Comparison of ENCODE assay signal across 15 cellular contexts in the genomic region with DNA sequence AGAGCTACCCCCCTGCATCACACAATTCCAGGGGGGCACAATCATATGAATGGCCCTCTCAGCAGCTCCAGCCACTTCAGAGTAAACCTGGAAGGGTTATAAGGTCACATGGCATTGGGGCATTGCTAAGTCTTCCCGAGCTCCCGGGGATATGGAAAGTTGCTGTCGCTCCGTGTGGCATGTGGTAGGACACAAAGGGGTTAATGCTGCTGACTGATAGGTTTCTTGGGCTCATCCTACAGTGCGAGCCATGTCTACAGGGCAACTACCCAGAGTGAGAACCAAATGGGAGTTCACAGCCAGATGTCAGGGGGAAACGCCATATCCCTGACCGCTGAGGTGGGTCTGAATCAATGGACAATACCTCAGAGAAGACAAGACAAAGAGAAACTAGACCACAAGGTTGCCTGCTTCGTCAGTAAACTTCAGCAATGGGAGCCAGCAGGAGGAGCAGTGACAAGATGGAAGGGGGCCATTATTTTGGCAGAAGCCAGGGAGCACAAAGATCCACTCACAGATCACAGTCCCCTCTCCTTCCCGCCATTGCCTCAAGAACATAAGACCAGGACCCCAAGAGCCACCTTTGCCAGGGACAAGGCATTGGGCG. TPM values are rescaled to one million over a fixed set of nuclear protein-coding genes. Genes with fewer than 3 reads are reported as not detected.
A peak's percentile ranks its signal among the peaks of the same experiment; 100 is the strongest.
DNase-seq lines count a peak whose midpoint lies in the region; ATAC-seq, FAIRE-seq and TF ChIP-seq lines count a peak whose summit lies in the region.
"Had no signal": no experiment of that assay in that cellular context is flagged by ENCODE, and none has a peak within 500 bp of the region (broad histone marks: within the 10 kb centered on the region; RNA-seq: fewer than 3 reads in every experiment).

No MANE protein-coding gene starts in this region.

- peak; percentile 21; the same call in 1 of the 2 replicates for TF ChIP-seq RAD21 in GM12878 (IDR thresholded peaks at IDR 0.05; ENCODE audit: insufficient read depth, low read depth, low read length)

- no peaks in the 10 kb centered on the region; a peak in 1 of 4 replicates for H3K27me3 ChIP-seq in GM12878 (replicated peaks in 1 of 2; ENCODE audit: control insufficient read depth in 2 of 2, insufficient read depth in 2 of 2, low read length in 1 of 2)
- H3K27me3 ChIP-seq in mesendoderm (ENCODE audit: insufficient read depth, low read length, poor library complexity): no peaks in the 10 kb centered on the region

- BruUV-seq in GM12878 (replicated peaks; lab: Mats Ljungman, UMichigan): no TSS peak

- peak overlapping the region; percentile 20 for H3K23ac ChIP-seq in mesendoderm (ENCODE audit: low read length)

- TF ChIP-seq POLR2A in GM12878 (IDR thresholded peaks at IDR 0.05; ENCODE audit: low read depth, low read length): no peak

- in situ Hi-C loops in GM12878 (cut with MboI): loop anchor here (10.0 kb wide), 1 partner anchor 847 kb away; the partner anchor contains the start of gene ADAMTS6

- H3K79me2 ChIP-seq in GM12878 (ENCODE audit: control insufficient read depth, insufficient read depth, low read length): no peaks in the 10 kb centered on the region
- H3K79me2 ChIP-seq in mesendoderm (ENCODE audit: control insufficient read depth, insufficient read depth, low read length): no peaks in the 10 kb centered on the region

- TF ChIP-seq EP300 in GM12878 (IDR thresholded peaks at IDR 0.05; ENCODE audit: borderline replicate concordance in 1 of 2, control insufficient read depth in 1 of 2, low read depth in 2 of 2, low read length in 2 of 2): no peak

- H4K5ac ChIP-seq in mesendoderm (ENCODE audit: low read length): no peak overlapping the region

- DNase-seq in DMS53 (lab: John Stamatoyannopoulos, UW) (peak; percentile 8), DMS53 treated with DMSO at 0.1 percent for 48 hours (lab: John Stamatoyannopoulos, UW; ENCODE audit: unreplicated experiment) (no peak), HTR-8/SVneo (ENCODE audit: insufficient read length, low spot score) (peak; percentile 7), GM12878 (ENCODE audit: low read depth, low spot score) (no peak), mesendoderm (peak; percentile 67), left lobe of liver (ENCODE audit: low spot score) (no peak), amygdala (lab: John Stamatoyannopoulos, UW) (no peak)
- DNase-seq in activated CD8-positive, alpha-beta memory T cell treated with anti-CD3 and anti-CD28 coated beads, Interleukin-2, amount 50 U/mL, for 48 hours: no peak
- DNase-seq: NCI-H2171, T-cell had no signal

- H3K9me3 ChIP-seq in GM12878 (replicated peaks; ENCODE audit: control insufficient read depth, insufficient read depth, low read length): no peaks in the 10 kb centered on the region

- H3K4me3 ChIP-seq in GM12878: no peak overlapping the region
- no peak overlapping the region for H3K4me3 ChIP-seq in mesendoderm (ENCODE audit: low read length)

- H3K56ac ChIP-seq in mesendoderm (ENCODE audit: low read length): peak overlapping the region; percentile 28

- CTCF ChIA-PET in GM12878 (lab: Yijun Ruan, JAX): interaction anchor here (1.3 to 9.6 kb wide), 3 partner anchors 21 to 845 kb away, joined by 4 to 161 read pairs (median 10); no protein-coding TSS in a partner anchor

- no peak overlapping the region for H4K8ac ChIP-seq in mesendoderm (ENCODE audit: low read depth, low read length)

- peak overlapping the region; percentile 69 for H2BK120ac ChIP-seq in mesendoderm (ENCODE audit: low read depth, low read length)

- H4K20me1 ChIP-seq in GM12878 (ENCODE audit: control insufficient read depth, insufficient read depth): no peaks in the 10 kb centered on the region

- H2BK5ac ChIP-seq in mesendoderm (ENCODE audit: low read length): peak overlapping the region; percentile 38

- POLR2A ChIA-PET in GM12878 (lab: Charles Lee): interaction anchor here (0.6 kb wide), 1 partner anchor 804 kb away, joined by 4 read pairs; no protein-coding TSS in a partner anchor

- H2AFZ ChIP-seq in GM12878 (ENCODE audit: control insufficient read depth, low read depth, low read length): no peak overlapping the region

- H2BK15ac ChIP-seq in mesendoderm (replicated peaks; ENCODE audit: low read depth): peak overlapping the region; percentile 41

- 64% methylated on average over 10 of the region's 10 CpGs for WGBS in GM12878 (ENCODE audit: insufficient coverage, insufficient replicate concordance, low lambda C conversion rate, missing lambda C conversion rate)
- WGBS in mesendoderm (ENCODE audit: extremely low coverage, insufficient coverage, low lambda C conversion rate): no CpG with 5 or more reads among the region's 10 CpGs

- H3K4me2 ChIP-seq in GM12878 (ENCODE audit: control insufficient read depth, insufficient read depth) (0 out of 2 replicates have a peak overlapping the region, but pooled peaks have one; percentile 3), mesendoderm (ENCODE audit: low read length) (no peak overlapping the region)

- no peaks in the 10 kb centered on the region for H3K79me1 ChIP-seq in mesendoderm (ENCODE audit: low read length)

- H3K9ac ChIP-seq in GM12878 (ENCODE audit: control insufficient read depth, insufficient read depth, low read length): no peak overlapping the region
- no peak overlapping the region for H3K9ac ChIP-seq in mesendoderm (ENCODE audit: low read length)

- no peaks in the 10 kb centered on the region for H3K36me3 ChIP-seq in GM12878 (ENCODE audit: control insufficient read depth in 2 of 2, insufficient read depth in 2 of 2, low read length in 1 of 2)
- H3K36me3 ChIP-seq in mesendoderm (ENCODE audit: control insufficient read depth, insufficient read depth, low read length): no peaks in the 10 kb centered on the region

- intact Hi-C loops in GM12878 (cut with micrococcal nuclease; ENCODE audit: unreplicated experiment): no loop called here

- peak in 1 of 3 experiments; percentile 21; a peak in 1 of 6 replicates for TF ChIP-seq CTCF in GM12878 (IDR thresholded peaks at IDR 0.05 in 2 of 3, conservative IDR thresholded peaks at IDR 0.05 in 1 of 3; ENCODE audit: control insufficient read depth in 2 of 3, extremely low read depth in 1 of 3, insufficient read depth in 1 of 3, low read depth in 3 of 3, low read length in 3 of 3)

- H3K18ac ChIP-seq in mesendoderm (ENCODE audit: low read length): peak overlapping the region; percentile 54

- H3K27ac ChIP-seq in GM12878 (ENCODE audit: control insufficient read depth, insufficient read depth): no peak overlapping the region
- H3K27ac ChIP-seq in mesendoderm (ENCODE audit: low read depth, low read length): no peak overlapping the region
- H3K27ac ChIP-seq: epithelial cell of prostate had no signal

- FAIRE-seq in HTR-8/SVneo (lab: Jason Lieb, UNC) (no peak), GM12878 (lab: Jason Lieb, UNC) (no peak)

- SMC1A ChIA-PET in GM12878 (lab: Charles Lee; ENCODE audit: uncharacterized antibody, unreplicated experiment): interaction anchor here (0.7 to 9.0 kb wide), 6 partner anchors 13 to 465 kb away, joined by 3 to 91 read pairs (median 5); no protein-coding TSS in a partner anchor

- H3K4me1 ChIP-seq in GM12878 (ENCODE audit: control insufficient read depth, insufficient read depth, low read length) (0 out of 2 replicates have a peak, but pooled peaks cover 5% of the 10 kb centered on the region), mesendoderm (ENCODE audit: control insufficient read depth, low read depth, low read length) (peaks cover 4% of the 10 kb centered on the region)

- peak overlapping the region; percentile 24 for H2AK5ac ChIP-seq in mesendoderm (ENCODE audit: low read length)

- H3K4ac ChIP-seq in mesendoderm (ENCODE audit: low read depth, low read length): no peak overlapping the region

- RAD21 ChIA-PET in GM12878 (lab: Charles Lee; ENCODE audit: unreplicated experiment): interaction anchor here (0.7 to 4.2 kb wide), 3 partner anchors 14 to 845 kb away, joined by 3 to 27 read pairs (median 13); partner anchors contain the start of gene ADAMTS6

- ATAC-seq in GM12878 (peak; percentile 36), left lobe of liver (no peak)
- ATAC-seq: T-cell had no signal

TF ChIP-seq in GM12878, 131 proteins besides CTCF, POLR2A, EP300 and RAD21 (continues in another document):
- peak; percentile 73 for TF ChIP-seq YY1 (IDR thresholded peaks at IDR 0.05; ENCODE audit: low read depth, low read length)

RNA-seq across cellular contexts. Expression of gene SHISAL2B, which starts 52.4 kb away (rescaled TPM):
- total RNA-seq in GM12878 (2013; cell fraction: nucleolus; rRNA removed): not detected in 2 replicates
- not detected in 2 replicates for total RNA-seq in GM12878 (2014; rRNA removed)
- not detected in 2 replicates for total RNA-seq in GM12878 (2014; rRNA removed; fragmentation: Illumina TruSeq; extraction: Trizol)
- total RNA-seq in GM12878 (2021): not detected in 2 replicates
- not detected for polyA plus RNA-seq in GM12878 (2011; ENCODE audit: low read depth)
- not detected in 2 replicates for polyA plus RNA-seq in GM12878 (2011; rRNA removed)
- not detected in 2 replicates for polyA plus RNA-seq in GM12878 (2011; cell fraction: cytosol; rRNA removed)
- not detected in 2 replicates for polyA plus RNA-seq in GM12878 (2011; cell fraction: nucleus; rRNA removed)
- polyA plus RNA-seq in GM12878 (2012): not detected in 2 replicates
- polyA plus RNA-seq in GM12878 (2014; fragmentation: Illumina TruSeq; extraction: Trizol): not detected in 2 replicates
- not detected for polyA plus RNA-seq in GM12878 (2014; fragmentation: Nextera tagmentation; extraction: Ambion mirVana)
- not detected in 2 replicates for polyA plus RNA-seq in GM12878 (2014; rRNA removed)
- not detected for polyA plus RNA-seq in GM12878 (2016; fragmentation: Nextera tagmentation; extraction: Ambion mirVana)
- polyA minus RNA-seq in GM12878 (2011; rRNA and poly(A)+ RNA removed): not detected in 2 replicates
- polyA minus RNA-seq in GM12878 (2011; cell fraction: cytosol; rRNA and poly(A)+ RNA removed): not detected in 2 replicates
- not detected in 2 replicates for polyA minus RNA-seq in GM12878 (2011; cell fraction: nucleus; rRNA and poly(A)+ RNA removed)
- polyA plus RNA-seq in mesendoderm (2013, experiment 1 of 2): 80.4 TPM
- polyA plus RNA-seq in mesendoderm (2013, experiment 2 of 2): 79.0 TPM
- total RNA-seq in left lobe of liver: not detected
- total RNA-seq: A172; activated CD4-positive, alpha-beta T cell treated with anti-CD3 and anti-CD28 coated beads, Interleukin-2, amount 10 ng/mL, durations not matched to agents 24 days and 14 days; cardiac septum; T-cell; urinary bladder had no signal
- polyA plus RNA-seq: urinary bladder had no signal

Comparison
In these comparisons a context has a peak if more than half of its experiments do, and no peak if none do; other contexts are left out.
1. DNase-seq: peak in DMS53 (single experiment), HTR-8/SVneo (single experiment) and mesendoderm (single experiment); none in DMS53 treated with DMSO at 0.1 percent for 48 hours (single experiment), GM12878 (single experiment), activated CD8-positive, alpha-beta memory T cell treated with anti-CD3 and anti-CD28 coated beads, Interleukin-2, amount 50 U/mL, for 48 hours (single experiment), left lobe of liver (single experiment) and amygdala (0 of 56).